8 cellular contexts compared by ENCODE assay signal in genomic region chr16:46621006-46621629, GRCh38. TPM values are rescaled to one million over a fixed set of nuclear protein-coding genes. Genes with fewer than 3 reads are reported as not detected.
DNase-seq lines count a peak whose midpoint lies in the region; ATAC-seq and TF ChIP-seq lines count a peak whose summit lies in the region.

Gene SHCBP1 (minus strand): TSS chr16:46621379. CDS start chr16:46621359, 20 bp downstream.

- in situ Hi-C loops in GM13977 (cut with MboI; ENCODE audit: low pct_unique_long_range_greater_than_20kb, low sequenced_read_pairs, unreplicated experiment) = no loop called here

- no peak for TF ChIP-seq CTCF in GM13977 (IDR thresholded peaks at IDR 0.05; ENCODE audit: extremely low read depth, insufficient read depth, missing control alignments)

- ATAC-seq in HG02763 (IDR thresholded peaks at IDR 0.05; ENCODE audit: unreplicated experiment) = peak; percentile 92

- intact Hi-C loops in T-helper 1 cell treated with Interleukin-12 subunit alpha and Interleukin-12 subunit beta and Interleukin-4 antibody, amounts not matched to agents 30 ng/mL and 1 ng/mL, for 36 hours (cut with micrococcal nuclease) = loop anchor here (1.0 to 5.0 kb wide), 8 partner anchors 9 to 1986 kb away; partner anchors contain the start of genes C16orf87, GPT2, ITFG1 and NETO2

- DNase-seq in GM13977 (ENCODE audit: low spot score) = peak; percentile 93
- DNase-seq in NCI-H1417 treated with DMSO at 0.1 percent for 48 hours (lab: John Stamatoyannopoulos, UW) = peak; percentile 9
- peak in 54 of 56 donors; percentile 14 to 88 (median 64) for DNase-seq in amygdala (lab: John Stamatoyannopoulos, UW)
- peak; percentile 96 for DNase-seq in hepatic stellate cell (ENCODE audit: low spot score)
- peak; percentile 87 for DNase-seq in retina
- DNase-seq in cerebellar nuclear complex (lab: John Stamatoyannopoulos, UW) = no peak

RNA-seq across cellular contexts. Expression of gene SHCBP1, which starts in this region (rescaled TPM):
- total RNA-seq in T-helper 1 cell treated with Interleukin-12 subunit alpha and Interleukin-12 subunit beta and Interleukin-4 antibody, amounts not matched to agents 30 ng/mL and 1 ng/mL, for 36 hours = 38.4 and 40.1 TPM in 2 replicates

Comparison
In these comparisons a context has a peak if more than half of its experiments do, and no peak if none do; other contexts are left out.
1. DNase-seq: peak in GM13977 (single experiment), NCI-H1417 treated with DMSO at 0.1 percent for 48 hours (single experiment), amygdala (54 of 56), hepatic stellate cell (single experiment) and retina (single experiment); none in cerebellar nuclear complex (0 of 2).